Comparison of ENCODE assay signal across 9 cellular contexts in genomic region chr2:109242222-109242653, GRCh38.
DNase-seq lines count a peak whose midpoint lies in the region; ATAC-seq and TF ChIP-seq lines count a peak whose summit lies in the region.
"Had no signal": no experiment of that assay in that cellular context is flagged by ENCODE, and none has a peak within 500 bp of the region (broad histone marks: within the 10 kb centered on the region; RNA-seq: fewer than 3 reads in every experiment).

No MANE protein-coding gene starts in this region.

- H3K4me3 Mint-ChIP-seq in nephron: peak overlapping the region in 1 of 3 experiments; percentile 3
- H3K4me3 Mint-ChIP-seq in endodermal cell: no peak overlapping the region

- H3K36me3 Mint-ChIP-seq in nephron (ENCODE audit: low read depth): no peaks in the 10 kb centered on the region
- no peaks in the 10 kb centered on the region for H3K36me3 Mint-ChIP-seq in endodermal cell (ENCODE audit: low read depth)

- peak overlapping the region; percentile 85 for H3K27ac ChIP-seq in RWPE2 (ENCODE audit: poor library complexity, severe bottlenecking)
- peak overlapping the region; percentile 73 to 92 for H3K27ac ChIP-seq in esophagus (ENCODE audit: low read depth in 2 of 2, low read length in 1 of 2)
- H3K27ac ChIP-seq in upper lobe of left lung: peak overlapping the region; percentile 77 to 87 (median 81)
- H3K27ac ChIP-seq in endodermal cell (ENCODE audit: low read depth, low read length): no peak overlapping the region

- H3K27ac Mint-ChIP-seq in nephron (peak overlapping the region in 2 of 3 experiments; percentile 84 to 90), endodermal cell (no peak overlapping the region)

- H3K27me3 Mint-ChIP-seq in nephron (ENCODE audit: low read depth): peaks cover 10% of the 10 kb centered on the region
- no peaks in the 10 kb centered on the region for H3K27me3 Mint-ChIP-seq in endodermal cell (ENCODE audit: insufficient read depth)

- no peak for TF ChIP-seq POLR2A in upper lobe of left lung (IDR thresholded peaks at IDR 0.05)

- no peak for TF ChIP-seq EP300 in upper lobe of left lung (IDR thresholded peaks at IDR 0.05)

- H3K36me3 ChIP-seq in RWPE2 (ENCODE audit: low read depth) (no peaks in the 10 kb centered on the region), esophagus (ENCODE audit: control insufficient read depth in 2 of 2, insufficient read depth in 2 of 2, low read length in 1 of 2) (no peaks in the 10 kb centered on the region), upper lobe of left lung (no peaks in the 10 kb centered on the region), endodermal cell (ENCODE audit: control insufficient read depth, insufficient read depth, low read length) (no peaks in the 10 kb centered on the region)

- H3K4me1 ChIP-seq in RWPE2 (ENCODE audit: insufficient read depth, poor library complexity, severe bottlenecking) (peaks cover 58% of the 10 kb centered on the region), esophagus (ENCODE audit: control insufficient read depth in 2 of 2, insufficient read depth in 2 of 2, low read length in 1 of 2) (peaks cover 14 to 26% of the 10 kb centered on the region in 2 donors), upper lobe of left lung (peaks cover 55 to 60% (median 58%) of the 10 kb centered on the region in 4 donors), endodermal cell (ENCODE audit: control insufficient read depth, insufficient read depth, low read length) (no peaks in the 10 kb centered on the region)

- H3K4me3 ChIP-seq in RWPE2 (ENCODE audit: severe bottlenecking): no peak overlapping the region
- H3K4me3 ChIP-seq in esophagus (ENCODE audit: low read depth in 1 of 2, low read length in 2 of 2): no peak overlapping the region
- H3K4me3 ChIP-seq in upper lobe of left lung: no peak overlapping the region
- H3K4me3 ChIP-seq in endodermal cell (ENCODE audit: low read length): no peak overlapping the region

- no peak overlapping the region for H3K9ac ChIP-seq in endodermal cell (ENCODE audit: extremely low read depth, low read length, poor library complexity, severe bottlenecking)

- H3K9me3 Mint-ChIP-seq in nephron: no peaks in the 10 kb centered on the region
- no peaks in the 10 kb centered on the region for H3K9me3 Mint-ChIP-seq in endodermal cell

- DNase-seq in RWPE2 (ENCODE audit: low spot score): no peak
- no peak for DNase-seq in upper lobe of left lung
- DNase-seq in NCI-H2171 (lab: John Stamatoyannopoulos, UW): no peak
- no peak for DNase-seq in anterior cingulate cortex (lab: John Stamatoyannopoulos, UW)
- DNase-seq in endodermal cell: no peak
- DNase-seq: KG1 had no signal

- TF ChIP-seq CTCF in RWPE2 (IDR thresholded peaks at IDR 0.05; ENCODE audit: poor library complexity, severe bottlenecking): no peak
- TF ChIP-seq CTCF in nephron (IDR thresholded peaks at IDR 0.05; ENCODE audit: unreplicated experiment in 3 of 3): no peak
- no peak for TF ChIP-seq CTCF in upper lobe of left lung (IDR thresholded peaks at IDR 0.05)
- TF ChIP-seq CTCF in endodermal cell (conservative IDR thresholded peaks at IDR 0.05): no peak

- H3K9me3 ChIP-seq in RWPE2 (ENCODE audit: severe bottlenecking): no peaks in the 10 kb centered on the region
- H3K9me3 ChIP-seq in esophagus (ENCODE audit: control insufficient read depth in 2 of 2, insufficient read depth in 1 of 2, low read depth in 1 of 2, low read length in 1 of 2): no peaks in the 10 kb centered on the region
- no peaks in the 10 kb centered on the region for H3K9me3 ChIP-seq in upper lobe of left lung
- no peaks in the 10 kb centered on the region for H3K9me3 ChIP-seq in endodermal cell (ENCODE audit: control insufficient read depth, low read length)

- H3K27me3 ChIP-seq in RWPE2 (ENCODE audit: insufficient read depth, poor library complexity, severe bottlenecking) (no peaks in the 10 kb centered on the region), esophagus (ENCODE audit: control insufficient read depth in 1 of 2, insufficient read depth in 2 of 2, low read length in 2 of 2) (no peaks in the 10 kb centered on the region), upper lobe of left lung (no peaks in the 10 kb centered on the region), endodermal cell (ENCODE audit: control insufficient read depth, insufficient read depth, low read length, poor library complexity, severe bottlenecking) (no peaks in the 10 kb centered on the region)

- peaks cover 72% of the 10 kb centered on the region for H3K4me1 Mint-ChIP-seq in nephron
- peaks cover 5% of the 10 kb centered on the region for H3K4me1 Mint-ChIP-seq in endodermal cell

- WGBS in esophagus, 2 donors: 55 to 70% methylated on average over 7 of the region's 7 CpGs
- 75 to 100% methylated on average over 2 to 7 of the region's 7 CpGs for WGBS in upper lobe of left lung, 2 donors
- 90 to 100% methylated on average over 2 to 7 of the region's 7 CpGs for WGBS in endodermal cell (ENCODE audit: insufficient coverage in 1 of 2, insufficient read length in 1 of 2), 2 experiments

- no peak for ATAC-seq in RWPE2 (ENCODE audit: low read depth)
- peak; percentile 19 to 60 for ATAC-seq in upper lobe of left lung (ENCODE audit: low FRiP score in 2 of 2)
- ATAC-seq: Panc1 had no signal
